ENCODE assay signal across 10 cellular contexts in the genomic region with DNA sequence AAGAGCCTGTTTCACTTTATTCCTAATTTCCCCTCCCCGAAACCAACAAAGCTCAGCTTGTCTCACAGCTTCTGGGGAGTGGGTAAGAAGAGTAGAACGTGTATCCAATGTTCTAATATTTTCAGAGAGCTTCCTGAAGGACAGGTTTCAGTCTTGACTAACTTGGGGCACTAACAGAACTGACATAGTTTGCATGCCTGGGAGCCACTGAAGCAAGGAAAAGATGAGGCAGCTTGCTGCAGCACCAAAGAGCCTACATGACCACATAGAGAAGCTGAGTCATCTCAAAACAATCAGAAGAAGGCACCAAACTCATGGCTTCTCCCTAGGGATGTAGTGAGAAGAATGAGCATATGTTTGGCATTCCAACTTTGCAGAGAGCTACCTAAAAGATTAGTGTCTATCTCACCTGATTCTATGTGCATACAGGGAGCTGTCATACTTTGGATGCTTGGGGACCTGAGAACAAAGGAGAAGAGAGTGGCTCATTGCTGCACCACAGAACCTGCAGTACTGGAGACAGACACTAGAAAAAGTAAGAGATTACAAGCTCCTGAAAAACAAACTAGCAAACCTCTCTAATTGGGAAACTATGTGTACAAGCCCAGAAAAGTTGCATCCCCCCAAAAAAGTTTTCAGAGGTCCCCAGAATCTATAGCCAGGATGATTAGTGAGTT.
A peak's percentile ranks its signal among the peaks of the same experiment; 100 is the strongest.
DNase-seq lines count a peak whose midpoint lies in the region; ATAC-seq and TF ChIP-seq lines count a peak whose summit lies in the region.
"Had no signal": no experiment of that assay in that cellular context is flagged by ENCODE, and none has a peak within 500 bp of the region (broad histone marks: within the 10 kb centered on the region; RNA-seq: fewer than 3 reads in every experiment).

No MANE protein-coding gene starts in this region.

- no peak overlapping the region for H3K27ac Mint-ChIP-seq in progenitor cell of endocrine pancreas

- peaks cover 19% of the 10 kb centered on the region for H3K9me3 Mint-ChIP-seq in progenitor cell of endocrine pancreas (ENCODE audit: low read depth)

- H3K27me3 Mint-ChIP-seq in progenitor cell of endocrine pancreas = no peaks in the 10 kb centered on the region

- no peak overlapping the region for H3K4me3 Mint-ChIP-seq in progenitor cell of endocrine pancreas (ENCODE audit: low read depth)
- H3K4me3 Mint-ChIP-seq: central memory CD8-positive, alpha-beta T cell had no signal

- ATAC-seq in GM18907 (IDR thresholded peaks at IDR 0.05; ENCODE audit: unreplicated experiment) = peak; percentile 82
- ATAC-seq in HG02938 (IDR thresholded peaks at IDR 0.05; ENCODE audit: unreplicated experiment) = peak; percentile 79

- CTCF ChIA-PET in HEK293T (lab: Yijun Ruan, JAX) = interaction anchor here (0.9 kb wide), 1 partner anchor 18 kb away, joined by 3 read pairs; no protein-coding TSS in a partner anchor

- TF ChIP-seq CTCF in progenitor cell of endocrine pancreas (IDR thresholded peaks at IDR 0.05; ENCODE audit: unreplicated experiment) = peak; percentile 8

- no peaks in the 10 kb centered on the region for H3K4me1 Mint-ChIP-seq in progenitor cell of endocrine pancreas (ENCODE audit: low read depth)
- H3K4me1 Mint-ChIP-seq: central memory CD8-positive, alpha-beta T cell had no signal

- DNase-seq in SW480 (ENCODE audit: low spot score) = peak; percentile 65
- no peak for DNase-seq in progenitor cell of endocrine pancreas (ENCODE audit: low spot score, unreplicated experiment)
- no peak for DNase-seq in activated T-cell treated with anti-CD3 and anti-CD28 coated beads, Interleukin-2, amount 50 U/mL, for 48 hours
- no peak for DNase-seq in activated effector memory CD4-positive, alpha-beta T cell treated with anti-CD3 and anti-CD28 coated beads, Interleukin-2, amount 50 U/mL, for 16 hours
- DNase-seq in HEK293T (ENCODE audit: extremely low spot score) = no peak
- DNase-seq in HUDEP-2 (lab: John Stamatoyannopoulos, UW; ENCODE audit: unreplicated experiment in 76 of 76) = no peak
- DNase-seq: NCI-H1694 treated with DMSO at 0.1 percent for 48 hours had no signal

- no peaks in the 10 kb centered on the region for H3K36me3 Mint-ChIP-seq in progenitor cell of endocrine pancreas (ENCODE audit: insufficient read depth)

- POLR2A ChIA-PET in HEK293T (lab: Yijun Ruan, JAX) = no interaction called here

TF ChIP-seq in HEK293T, 16 proteins besides CTCF, POLR2A, EP300 and RAD21:
- no peak for TF ChIP-seq SP1 (IDR thresholded peaks at IDR 0.05)
- TF ChIP-seq, protein P1, sequence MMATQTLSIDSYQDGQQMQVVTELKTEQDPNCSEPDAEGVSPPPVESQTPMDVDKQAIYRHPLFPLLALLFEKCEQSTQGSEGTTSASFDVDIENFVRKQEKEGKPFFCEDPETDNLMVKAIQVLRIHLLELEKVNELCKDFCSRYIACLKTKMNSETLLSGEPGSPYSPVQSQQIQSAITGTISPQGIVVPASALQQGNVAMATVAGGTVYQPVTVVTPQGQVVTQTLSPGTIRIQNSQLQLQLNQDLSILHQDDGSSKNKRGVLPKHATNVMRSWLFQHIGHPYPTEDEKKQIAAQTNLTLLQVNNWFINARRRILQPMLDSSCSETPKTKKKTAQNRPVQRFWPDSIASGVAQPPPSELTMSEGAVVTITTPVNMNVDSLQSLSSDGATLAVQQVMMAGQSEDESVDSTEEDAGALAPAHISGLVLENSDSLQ (IDR thresholded peaks at IDR 0.05) = no peak
- TF ChIP-seq HDGF (IDR thresholded peaks at IDR 0.05; ENCODE audit: borderline replicate concordance) = no peak
- TF ChIP-seq ARNT (IDR thresholded peaks at IDR 0.05) = no peak
- no peak for TF ChIP-seq TARDBP (IDR thresholded peaks at IDR 0.05)
- no peak for TF ChIP-seq L3MBTL2 (conservative IDR thresholded peaks at IDR 0.05)
- TF ChIP-seq ELF4 (IDR thresholded peaks at IDR 0.05) = no peak
- no peak for TF ChIP-seq SUZ12 (IDR thresholded peaks at IDR 0.05)
- no peak for TF ChIP-seq FOXM1 (IDR thresholded peaks at IDR 0.05; ENCODE audit: borderline replicate concordance)
- TF ChIP-seq ZNF384 (IDR thresholded peaks at IDR 0.05) = no peak
- no peak for TF ChIP-seq BHLHE40 (IDR thresholded peaks at IDR 0.05; ENCODE audit: borderline replicate concordance)
- no peak for TF ChIP-seq CTBP1 (IDR thresholded peaks at IDR 0.05; ENCODE audit: borderline replicate concordance)
- no peak for TF ChIP-seq FOXK2 (IDR thresholded peaks at IDR 0.05)
TF ChIP-seq in HEK293T: peak in this region for 0.
